Comparison of ENCODE assay signal across 17 cellular contexts in genomic region chrX:106987488-106987887, GRCh38. TPM values are rescaled to one million over a fixed set of nuclear protein-coding genes. Genes with fewer than 3 reads are reported as not detected.
A peak's percentile ranks its signal among the peaks of the same experiment; 100 is the strongest.
DNase-seq lines count a peak whose midpoint lies in the region; ATAC-seq and TF ChIP-seq lines count a peak whose summit lies in the region.
"Had no signal": no experiment of that assay in that cellular context is flagged by ENCODE, and none has a peak within 500 bp of the region (broad histone marks: within the 10 kb centered on the region; RNA-seq: fewer than 3 reads in every experiment).

No MANE protein-coding gene starts in this region.

- no peak overlapping the region for H2BK120ac ChIP-seq in H9 (ENCODE audit: low read depth, low read length, poor library complexity, severe bottlenecking)

- no peak overlapping the region for H4K91ac ChIP-seq in H9 (ENCODE audit: insufficient read length, low read depth, low read length)

- no peaks in the 10 kb centered on the region for H3K9me3 ChIP-seq in H9 (ENCODE audit: control insufficient read depth, low read depth, low read length)
- H3K9me3 ChIP-seq: BLaER1 treated with 17β-estradiol and CSF1 and Interleukin-3, amounts not matched to agents 10 nM and 100 nM; Caco-2; MG63 had no signal

- CTCF ChIA-PET in T-cell (lab: Charles Lee), result no interaction called here
- CTCF ChIA-PET in activated CD8-positive, alpha-beta T cell treated with anti-CD3 and anti-CD28 coated beads for 36 hours (lab: Charles Lee), result no interaction called here

- H3K14ac ChIP-seq in H9 (ENCODE audit: insufficient read depth, low read length), result no peak overlapping the region

- no peak overlapping the region for H3K9ac ChIP-seq in H9 (ENCODE audit: extremely low read depth, insufficient read length, low read length)
- H3K9ac ChIP-seq: BLaER1 treated with 17β-estradiol and CSF1 and Interleukin-3, amounts not matched to agents 10 nM and 100 nM had no signal

- H3K56ac ChIP-seq in H9 (ENCODE audit: insufficient read length, low read depth, low read length), result no peak overlapping the region

- WGBS in H9 (ENCODE audit: extremely low coverage, insufficient read length, low lambda C conversion rate), result no CpG with 5 or more reads among the region's 2 CpGs

- no peak overlapping the region for H2BK12ac ChIP-seq in H9 (ENCODE audit: insufficient read length, low read depth, low read length)

- no peaks in the 10 kb centered on the region for H3K79me1 ChIP-seq in H9 (ENCODE audit: insufficient read depth, low read depth, low read length, poor library complexity, severe bottlenecking)

- H3T11ph ChIP-seq in H9 (ENCODE audit: low read length), result no peak overlapping the region

- H3K27me3 Mint-ChIP-seq in T-cell (peaks cover 0 to 3% of the 10 kb centered on the region in 2 donors), memory B cell (no peaks in the 10 kb centered on the region), H9 (ENCODE audit: low read depth) (no peaks in the 10 kb centered on the region)
- H3K27me3 Mint-ChIP-seq in activated CD8-positive, alpha-beta T cell treated with anti-CD3 and anti-CD28 coated beads for 36 hours, result no peaks in the 10 kb centered on the region

- H2AFZ ChIP-seq in H9 (ENCODE audit: low read length), result no peak overlapping the region

- H3K23me2 ChIP-seq in H9 (ENCODE audit: insufficient read length, low read depth, low read length, poor library complexity, severe bottlenecking), result no peaks in the 10 kb centered on the region

- H3K79me2 ChIP-seq in H9 (ENCODE audit: insufficient read depth, low read length), result no peaks in the 10 kb centered on the region; the same call in 1 of the 2 replicates

- intact Hi-C loops in activated CD8-positive, alpha-beta T cell treated with anti-CD3 and anti-CD28 coated beads for 36 hours (cut with micrococcal nuclease), result no loop called here

- H2BK15ac ChIP-seq in H9 (ENCODE audit: low read depth, low read length), result no peak overlapping the region

- no peak overlapping the region for H2BK20ac ChIP-seq in H9 (ENCODE audit: low read depth, low read length, poor library complexity, severe bottlenecking)

- H3K9me3 Mint-ChIP-seq in T-cell (no peaks in the 10 kb centered on the region), memory B cell (no peaks in the 10 kb centered on the region), H9 (peaks cover 0 to 24% of the 10 kb centered on the region in 2 experiments; a peak in 2 of 5 replicates)
- H3K9me3 Mint-ChIP-seq in activated CD8-positive, alpha-beta T cell treated with anti-CD3 and anti-CD28 coated beads for 36 hours, result no peaks in the 10 kb centered on the region

- no peak overlapping the region for H3K27ac ChIP-seq in H9 (ENCODE audit: insufficient read length, low read depth, low read length)
- H3K27ac ChIP-seq: BLaER1 treated with 17β-estradiol and CSF1 and Interleukin-3, amounts not matched to agents 10 nM and 100 nM had no signal

- POLR2A ChIA-PET in T-cell (lab: Charles Lee), result interaction anchor here in 1 of 2 donors (0.7 kb wide), 1 partner anchor 187 kb away, joined by 3 read pairs; no protein-coding TSS in a partner anchor
- POLR2A ChIA-PET in activated CD8-positive, alpha-beta T cell treated with anti-CD3 and anti-CD28 coated beads for 36 hours (lab: Charles Lee), result no interaction called here

- H3K36me3 Mint-ChIP-seq in T-cell (peaks cover 9% of the 10 kb centered on the region), memory B cell (peaks cover 4% of the 10 kb centered on the region), H9 (ENCODE audit: insufficient read depth in 1 of 3, low read depth in 3 of 3) (peaks cover 0 to 9% (median 0%) of the 10 kb centered on the region in 3 experiments; a peak in 3 of 7 replicates)
- peaks cover 6% of the 10 kb centered on the region for H3K36me3 Mint-ChIP-seq in activated CD8-positive, alpha-beta T cell treated with anti-CD3 and anti-CD28 coated beads for 36 hours (ENCODE audit: low read depth)

- no peak overlapping the region for H3K18ac ChIP-seq in H9 (ENCODE audit: insufficient read length, low read depth, low read length)

- DNase-seq in NCI-H2107 treated with DMSO at 0.1 percent for 48 hours (lab: John Stamatoyannopoulos, UW; ENCODE audit: unreplicated experiment) (peak; percentile 42), NCI-H2107 (lab: John Stamatoyannopoulos, UW) (no peak), T-cell (no peak), memory B cell (ENCODE audit: low spot score in 2 of 2) (no peak), H9 (no peak)
- DNase-seq in activated CD8-positive, alpha-beta T cell treated with anti-CD3 and anti-CD28 coated beads for 36 hours, result no peak
- DNase-seq: 8988T, Caco-2, DMS79 treated with DMSO at 0.1 percent for 48 hours, MG63, NCI-H1092 treated with DMSO at 0.1 percent for 48 hours, NCI-H1694, NCI-H2227 treated with DMSO at 0.1 percent for 48 hours, NCI-H526 had no signal

- H3K4me2 ChIP-seq in H9 (ENCODE audit: insufficient read depth, insufficient read length, low read length), result no peak overlapping the region
- H3K4me2 ChIP-seq: BLaER1 treated with 17β-estradiol and CSF1 and Interleukin-3, amounts not matched to agents 10 nM and 100 nM had no signal

- H3K4ac ChIP-seq in H9 (ENCODE audit: low read depth, low read length), result no peak overlapping the region

- H3K27ac Mint-ChIP-seq in T-cell, result peak overlapping the region in 1 of 2 donors; percentile 44
- no peak overlapping the region for H3K27ac Mint-ChIP-seq in memory B cell
- no peak overlapping the region for H3K27ac Mint-ChIP-seq in H9
- no peak overlapping the region for H3K27ac Mint-ChIP-seq in activated CD8-positive, alpha-beta T cell treated with anti-CD3 and anti-CD28 coated beads for 36 hours

- TF ChIP-seq CTCF in H9 (conservative IDR thresholded peaks at IDR 0.05), result no peak
- no peak for TF ChIP-seq CTCF in activated CD8-positive, alpha-beta T cell treated with anti-CD3 and anti-CD28 coated beads for 36 hours (IDR thresholded peaks at IDR 0.05)

- no peaks in the 10 kb centered on the region for H4K20me1 ChIP-seq in H9 (ENCODE audit: control insufficient read depth, insufficient read depth, insufficient read length)
- H4K20me1 ChIP-seq: BLaER1 treated with 17β-estradiol and CSF1 and Interleukin-3, amounts not matched to agents 10 nM and 100 nM had no signal

- H2AK5ac ChIP-seq in H9 (ENCODE audit: insufficient read length, low read length), result no peak overlapping the region

- H3K23ac ChIP-seq in H9 (ENCODE audit: insufficient read length, low read depth, low read length), result no peak overlapping the region

- no peaks in the 10 kb centered on the region for H3K4me1 ChIP-seq in H9 (ENCODE audit: insufficient read depth, low read length)
- H3K4me1 ChIP-seq: BLaER1 treated with 17β-estradiol and CSF1 and Interleukin-3, amounts not matched to agents 10 nM and 100 nM; Caco-2 had no signal

- H3K4me3 Mint-ChIP-seq in T-cell, result no peak overlapping the region
- H3K4me3 Mint-ChIP-seq in memory B cell, result no peak overlapping the region
- no peak overlapping the region for H3K4me3 Mint-ChIP-seq in H9
- no peak overlapping the region for H3K4me3 Mint-ChIP-seq in activated CD8-positive, alpha-beta T cell treated with anti-CD3 and anti-CD28 coated beads for 36 hours

- ATAC-seq in GM18868 (IDR thresholded peaks at IDR 0.05; ENCODE audit: unreplicated experiment) (peak; percentile 70), T-cell (replicated peaks in 1 of 4) (peak in 3 of 4 experiments; percentile 40 to 64 (median 52)), memory B cell (ENCODE audit: low read depth) (peak; percentile 39), GM21447 (IDR thresholded peaks at IDR 0.05; ENCODE audit: unreplicated experiment) (no peak)
- no peak for ATAC-seq in activated CD8-positive, alpha-beta T cell treated with anti-CD3 and anti-CD28 coated beads for 36 hours

- H4K5ac ChIP-seq in H9 (ENCODE audit: insufficient read length, low read depth, low read length), result no peak overlapping the region

- H4K8ac ChIP-seq in H9 (replicated peaks; ENCODE audit: insufficient read length, low read depth, low read length), result no peak overlapping the region

- H3K27me3 ChIP-seq in H9 (ENCODE audit: insufficient read depth, low read length), result no peaks in the 10 kb centered on the region
- H3K27me3 ChIP-seq: MG63 had no signal

- H2BK5ac ChIP-seq in H9 (ENCODE audit: insufficient read length, low read length), result no peak overlapping the region

- H3K4me1 Mint-ChIP-seq in T-cell (peaks cover 0 to 15% (median 10%) of the 10 kb centered on the region in 3 donors), memory B cell (peaks cover 3% of the 10 kb centered on the region), H9 (peaks cover 0 to 5% of the 10 kb centered on the region in 2 experiments; a peak in 3 of 4 replicates)
- H3K4me1 Mint-ChIP-seq in activated CD8-positive, alpha-beta T cell treated with anti-CD3 and anti-CD28 coated beads for 36 hours (ENCODE audit: low read depth), result peaks cover 9% of the 10 kb centered on the region

RNA-seq across cellular contexts. Expression of gene MORC4, which starts 12.5 kb away (rescaled TPM):
- 10 to 100 TPM in 3 of 5 donors, 1 to 10 TPM in 2; 8.8 to 12.1 (median 10.2) TPM for total RNA-seq in T-cell
- total RNA-seq in H9 (2021), result 3.0 and 4.3 TPM in 2 replicates
- total RNA-seq in activated CD8-positive, alpha-beta T cell treated with anti-CD3 and anti-CD28 coated beads for 36 hours, result 1 to 10 TPM; 7.8 to 8.2 TPM

Comparison
In these comparisons a context has a peak if more than half of its experiments do, and no peak if none do; other contexts are left out.
1. ATAC-seq: peak in GM18868 (single experiment), T-cell (3 of 4) and memory B cell (single experiment); none in GM21447 (single experiment) and activated CD8-positive, alpha-beta T cell treated with anti-CD3 and anti-CD28 coated beads for 36 hours (single experiment).